In genomic region chr15:33007295-33007855, GRCh38 we compare ENCODE assay signal across 12 cellular contexts.
DNase-seq lines count a peak whose midpoint lies in the region; ATAC-seq and TF ChIP-seq lines count a peak whose summit lies in the region.
"Had no signal": no experiment of that assay in that cellular context is flagged by ENCODE, and none has a peak within 500 bp of the region (broad histone marks: within the 10 kb centered on the region; RNA-seq: fewer than 3 reads in every experiment).

No MANE protein-coding gene starts in this region.

- no peaks in the 10 kb centered on the region for H3K36me3 Mint-ChIP-seq in activated naive CD4-positive, alpha-beta T cell treated with anti-CD3 and anti-CD28 coated beads, Interleukin-2, amount 10 ng/mL, durations not matched to agents 7 days and 5 days

- intact Hi-C loops in mammary epithelial cell (cut with micrococcal nuclease) (no loop called here), vagina (cut with DNase I) (no loop called here)

- H3K9ac ChIP-seq in mammary epithelial cell (ENCODE audit: insufficient read depth, low read length) = no peak overlapping the region

- H3K9me3 Mint-ChIP-seq in activated naive CD4-positive, alpha-beta T cell treated with anti-CD3 and anti-CD28 coated beads, Interleukin-2, amount 10 ng/mL, durations not matched to agents 7 days and 5 days = no peaks in the 10 kb centered on the region
- H3K9me3 Mint-ChIP-seq: activated T-helper 17 cell treated with anti-CD3 and anti-CD28 coated beads, Interleukin-2, amount 50 U/mL, for 72 hours had no signal

- in situ Hi-C loops in mammary epithelial cell (cut with MboI; ENCODE audit: low sequenced_read_pairs in 2 of 2) = no loop called here

- no peaks in the 10 kb centered on the region for H3K4me1 Mint-ChIP-seq in activated naive CD4-positive, alpha-beta T cell treated with anti-CD3 and anti-CD28 coated beads, Interleukin-2, amount 10 ng/mL, durations not matched to agents 7 days and 5 days
- H3K4me1 Mint-ChIP-seq: activated T-helper 17 cell treated with anti-CD3 and anti-CD28 coated beads, Interleukin-2, amount 50 U/mL, for 72 hours; IgD-negative memory B cell had no signal

- no peaks in the 10 kb centered on the region for H3K9me3 ChIP-seq in mammary epithelial cell (replicated peaks; ENCODE audit: insufficient read depth, low read length)
- no peaks in the 10 kb centered on the region for H3K9me3 ChIP-seq in vagina
- H3K9me3 ChIP-seq: gastrocnemius medialis, right lobe of liver had no signal

- no peaks in the 10 kb centered on the region for H4K20me1 ChIP-seq in mammary epithelial cell (ENCODE audit: insufficient read depth, low read length)

- H3K4me1 ChIP-seq in mammary epithelial cell (ENCODE audit: insufficient read depth, low read length) (no peaks in the 10 kb centered on the region), vagina (no peaks in the 10 kb centered on the region)
- H3K4me1 ChIP-seq: gastrocnemius medialis, right lobe of liver had no signal

- no peak for TF ChIP-seq POLR2A in vagina (IDR thresholded peaks at IDR 0.05)

- H3K4me2 ChIP-seq in mammary epithelial cell (ENCODE audit: insufficient read depth, low read depth, low read length) = no peak overlapping the region

- DNase-seq in Ammon's horn (ENCODE audit: low spot score) (peak; percentile 53), HuH-7 (ENCODE audit: low spot score) (peak; percentile 4), mammary epithelial cell (peak; percentile 17), left lobe of liver (ENCODE audit: low spot score) (no peak), vagina (ENCODE audit: extremely low spot score in 2 of 2) (no peak)
- DNase-seq in activated naive CD4-positive, alpha-beta T cell treated with anti-CD3 and anti-CD28 coated beads, Interleukin-2, amount 10 ng/mL, durations not matched to agents 7 days and 5 days = no peak
- DNase-seq: gastrocnemius medialis, right lobe of liver had no signal

- dilution Hi-C loops in mammary epithelial cell (cut with HindIII; ENCODE audit: low sequenced_read_pairs) = no loop called here

- H3K36me3 ChIP-seq in mammary epithelial cell (ENCODE audit: insufficient read depth, low read length) (no peaks in the 10 kb centered on the region), vagina (no peaks in the 10 kb centered on the region)
- H3K36me3 ChIP-seq: gastrocnemius medialis, right lobe of liver had no signal

- 74% methylated on average over 4 of the region's 4 CpGs for WGBS in mammary epithelial cell (ENCODE audit: low coverage, missing lambda C conversion rate)

- H3K4me3 ChIP-seq in mammary epithelial cell (replicated peaks in 1 of 3; ENCODE audit: insufficient read depth in 1 of 3, low read depth in 2 of 3, low read length in 3 of 3) = no peak overlapping the region
- no peak overlapping the region for H3K4me3 ChIP-seq in vagina
- H3K4me3 ChIP-seq: gastrocnemius medialis, right lobe of liver had no signal

- H3K4me3 Mint-ChIP-seq in activated naive CD4-positive, alpha-beta T cell treated with anti-CD3 and anti-CD28 coated beads, Interleukin-2, amount 10 ng/mL, durations not matched to agents 7 days and 5 days = no peak overlapping the region
- H3K4me3 Mint-ChIP-seq: activated T-helper 17 cell treated with anti-CD3 and anti-CD28 coated beads, Interleukin-2, amount 50 U/mL, for 72 hours; IgD-negative memory B cell had no signal

- BruUV-seq in mammary epithelial cell (replicated peaks; lab: Mats Ljungman, UMichigan) = no TSS peak

- peaks cover 9% of the 10 kb centered on the region for H3K27me3 Mint-ChIP-seq in activated naive CD4-positive, alpha-beta T cell treated with anti-CD3 and anti-CD28 coated beads, Interleukin-2, amount 10 ng/mL, durations not matched to agents 7 days and 5 days
- H3K27me3 Mint-ChIP-seq: activated T-helper 17 cell treated with anti-CD3 and anti-CD28 coated beads, Interleukin-2, amount 50 U/mL, for 72 hours had no signal

- H3K27ac ChIP-seq in mammary epithelial cell (ENCODE audit: insufficient read depth, low read depth, low read length) = no peak overlapping the region
- H3K27ac ChIP-seq in vagina = no peak overlapping the region
- H3K27ac ChIP-seq: gastrocnemius medialis, right lobe of liver had no signal

- no peaks in the 10 kb centered on the region for H3K27me3 ChIP-seq in mammary epithelial cell (ENCODE audit: insufficient read depth, low read length)
- no peaks in the 10 kb centered on the region for H3K27me3 ChIP-seq in vagina
- H3K27me3 ChIP-seq: gastrocnemius medialis had no signal

- H2AFZ ChIP-seq in mammary epithelial cell (ENCODE audit: low read depth, low read length) = no peak overlapping the region

- H3K27ac Mint-ChIP-seq in activated naive CD4-positive, alpha-beta T cell treated with anti-CD3 and anti-CD28 coated beads, Interleukin-2, amount 10 ng/mL, durations not matched to agents 7 days and 5 days = no peak overlapping the region
- H3K27ac Mint-ChIP-seq: activated T-helper 17 cell treated with anti-CD3 and anti-CD28 coated beads, Interleukin-2, amount 50 U/mL, for 72 hours; IgD-negative memory B cell had no signal

- ATAC-seq in left lobe of liver (peak; percentile 58), HG03460 (IDR thresholded peaks at IDR 0.05; ENCODE audit: unreplicated experiment) (no peak), GM21786 (IDR thresholded peaks at IDR 0.05; ENCODE audit: unreplicated experiment) (no peak)
- ATAC-seq: activated T-helper 17 cell treated with anti-CD3 and anti-CD28 coated beads, Interleukin-2, amount 50 U/mL, for 72 hours; gastrocnemius medialis had no signal

- peak in 1 of 2 donors; percentile 41 for TF ChIP-seq CTCF in mammary epithelial cell (conservative IDR thresholded peaks at IDR 0.05 in 1 of 2, IDR thresholded peaks at IDR 0.05 in 1 of 2; ENCODE audit: extremely low read depth in 1 of 2, insufficient read depth in 1 of 2, low read depth in 1 of 2, low read length in 2 of 2)
- no peak for TF ChIP-seq CTCF in vagina (IDR thresholded peaks at IDR 0.05)

- no peaks in the 10 kb centered on the region for H3K79me2 ChIP-seq in mammary epithelial cell (ENCODE audit: insufficient read depth, low read length)

- CTCF ChIA-PET in mammary epithelial cell (lab: Charles Lee; ENCODE audit: low non-redundant PET) = interaction anchor here (0.6 kb wide), 1 partner anchor 125 kb away, joined by 8 read pairs; no protein-coding TSS in a partner anchor
- CTCF ChIA-PET in activated naive CD4-positive, alpha-beta T cell treated with anti-CD3 and anti-CD28 coated beads, Interleukin-2, amount 10 ng/mL, durations not matched to agents 7 days and 5 days (lab: Charles Lee) = no interaction called here

Comparison
In these comparisons a context has a peak if more than half of its experiments do, and no peak if none do; other contexts are left out.
1. DNase-seq: peak in Ammon's horn (single experiment), HuH-7 (single experiment) and mammary epithelial cell (single experiment); none in left lobe of liver (single experiment), activated naive CD4-positive, alpha-beta T cell treated with anti-CD3 and anti-CD28 coated beads, Interleukin-2, amount 10 ng/mL, durations not matched to agents 7 days and 5 days (single experiment) and vagina (0 of 2).